ENCODE assay signal across 10 cellular contexts in the genomic region with DNA sequence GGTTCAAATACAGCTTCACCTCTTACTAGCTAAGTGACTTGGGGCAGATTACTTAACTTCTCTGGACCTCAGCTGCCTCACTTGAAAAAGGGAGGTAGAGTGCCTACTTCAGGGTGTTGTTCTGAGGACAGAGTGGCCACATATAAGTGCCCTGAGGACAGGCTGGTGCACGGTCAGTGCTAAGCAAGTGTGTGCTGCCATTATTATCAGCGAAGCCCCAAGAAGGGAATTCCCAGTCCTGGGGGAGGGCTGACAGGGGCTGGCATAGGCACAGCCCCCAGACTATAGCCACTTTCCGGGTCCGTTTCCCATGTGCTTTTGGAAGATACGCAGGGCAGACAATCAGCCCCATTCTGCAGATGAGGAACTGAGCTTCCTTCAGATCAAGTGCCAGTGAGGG. TPM values are rescaled to one million over a fixed set of nuclear protein-coding genes. Genes with fewer than 3 reads are reported as not detected.
A peak's percentile ranks its signal among the peaks of the same experiment; 100 is the strongest.
DNase-seq lines count a peak whose midpoint lies in the region; ATAC-seq and TF ChIP-seq lines count a peak whose summit lies in the region.
"Had no signal": no experiment of that assay in that cellular context is flagged by ENCODE, and none has a peak within 500 bp of the region (broad histone marks: within the 10 kb centered on the region; RNA-seq: fewer than 3 reads in every experiment).

No MANE protein-coding gene starts in this region.

- no peaks in the 10 kb centered on the region for H3K9me3 ChIP-seq in CD8-positive, alpha-beta T cell (ENCODE audit: low read length)
- H3K9me3 ChIP-seq in WERI-Rb-1 (ENCODE audit: severe bottlenecking), result no peaks in the 10 kb centered on the region
- H3K9me3 ChIP-seq in gastroesophageal sphincter, result no peaks in the 10 kb centered on the region
- no peaks in the 10 kb centered on the region for H3K9me3 ChIP-seq in gastrocnemius medialis

- in situ Hi-C loops in gastrocnemius medialis (cut with MboI; ENCODE audit: low sequenced_read_pairs in 4 of 4), result loop anchor here in 1 of 4 donors (5.0 kb wide), 1 partner anchor 35 kb away; no protein-coding TSS in a partner anchor

- H3K27me3 ChIP-seq in CD8-positive, alpha-beta T cell (ENCODE audit: insufficient read depth, low read length), result no peaks in the 10 kb centered on the region
- no peaks in the 10 kb centered on the region for H3K27me3 ChIP-seq in WERI-Rb-1 (ENCODE audit: insufficient read depth, low read depth, severe bottlenecking)
- H3K27me3 ChIP-seq in gastroesophageal sphincter, result no peaks in the 10 kb centered on the region
- H3K27me3 ChIP-seq in gastrocnemius medialis, result no peaks in the 10 kb centered on the region

- H3K4me1 ChIP-seq in CD8-positive, alpha-beta T cell (ENCODE audit: insufficient read depth, low read length), result peaks cover 36% of the 10 kb centered on the region
- H3K4me1 ChIP-seq in gastroesophageal sphincter (peaks cover 4 to 87% (median 36%) of the 10 kb centered on the region in 3 donors), gastrocnemius medialis (peaks cover 57 to 74% of the 10 kb centered on the region in 2 donors)

- intact Hi-C loops in CD8-positive, alpha-beta T cell (cut with DNase I, micrococcal nuclease), result no loop called here
- intact Hi-C loops in gastrocnemius medialis (cut with DNase I; ENCODE audit: low total_unique reads), result loop anchor here (2.0 kb wide), 1 partner anchor 32 kb away; a partner anchor contains a TSS

- no peaks in the 10 kb centered on the region for H3K27me3 Mint-ChIP-seq in CD8-positive, alpha-beta T cell (ENCODE audit: low read depth)
- H3K27me3 Mint-ChIP-seq: stimulated activated memory B cell treated with anti-CD40 and anti-IgM and Interleukin-4, amounts not matched to agents 10 μg/mL and 1 μg/mL and 100 μg/mL, for 72 hours had no signal

- H3K27ac Mint-ChIP-seq in CD8-positive, alpha-beta T cell, result peak overlapping the region; percentile 99

- peak overlapping the region; percentile 99 for H3K4me3 Mint-ChIP-seq in CD8-positive, alpha-beta T cell

- no peak for DNase-seq in CD8-positive, alpha-beta T cell
- DNase-seq in WERI-Rb-1 (no peak), gastrocnemius medialis (no peak), AG08395 (ENCODE audit: low spot score) (no peak), NOMO-1 treated with DMSO at 0.1 percent for 48 hours (lab: John Stamatoyannopoulos, UW; ENCODE audit: unreplicated experiment) (no peak), GM03348 (ENCODE audit: low spot score) (no peak)

- no CpG with 5 or more reads among the region's 5 CpGs for WGBS in gastroesophageal sphincter (ENCODE audit: low coverage in 1 of 2), 2 donors

- no peak for ATAC-seq in CD8-positive, alpha-beta T cell
- ATAC-seq in gastroesophageal sphincter, result no peak
- no peak for ATAC-seq in gastrocnemius medialis
- ATAC-seq in HG03196 (IDR thresholded peaks at IDR 0.05; ENCODE audit: unreplicated experiment), result no peak
- ATAC-seq: stimulated activated memory B cell treated with anti-CD40 and anti-IgM and Interleukin-4, amounts not matched to agents 10 μg/mL and 1 μg/mL and 100 μg/mL, for 72 hours had no signal

- no peak for TF ChIP-seq CTCF in CD8-positive, alpha-beta T cell (IDR thresholded peaks at IDR 0.05)
- TF ChIP-seq CTCF in WERI-Rb-1 (IDR thresholded peaks at IDR 0.05; ENCODE audit: low read depth, low read length) (no peak), gastroesophageal sphincter (IDR thresholded peaks at IDR 0.05) (no peak), gastrocnemius medialis (IDR thresholded peaks at IDR 0.05 in 4 of 5, conservative IDR thresholded peaks at IDR 0.05 in 1 of 5) (no peak)

- H3K4me3 ChIP-seq in CD8-positive, alpha-beta T cell (ENCODE audit: low read depth, low read length), result peak overlapping the region; percentile 68
- no peak overlapping the region for H3K4me3 ChIP-seq in WERI-Rb-1 (ENCODE audit: low read depth, low read length)
- H3K4me3 ChIP-seq in gastroesophageal sphincter, result peak overlapping the region; percentile 96 to 100
- H3K4me3 ChIP-seq in gastrocnemius medialis, result peak overlapping the region; percentile 80 to 99 (median 92)

- peaks cover 32% of the 10 kb centered on the region for H3K36me3 Mint-ChIP-seq in CD8-positive, alpha-beta T cell

- H3K36me3 ChIP-seq in CD8-positive, alpha-beta T cell (ENCODE audit: insufficient read depth, low read length), result peaks cover 4% of the 10 kb centered on the region
- H3K36me3 ChIP-seq in WERI-Rb-1 (no peaks in the 10 kb centered on the region), gastroesophageal sphincter (no peaks in the 10 kb centered on the region), gastrocnemius medialis (no peaks in the 10 kb centered on the region)

- POLR2A ChIA-PET in CD8-positive, alpha-beta T cell (lab: Charles Lee), result interaction anchor here (2.1 to 5.8 kb wide), 4 partner anchors 8 to 40 kb away, joined by 5 to 68 read pairs (median 12); a partner anchor contains a TSS

- peaks cover 66% of the 10 kb centered on the region for H3K4me1 Mint-ChIP-seq in CD8-positive, alpha-beta T cell (ENCODE audit: low read depth)

- peak overlapping the region; percentile 67 for H3K27ac ChIP-seq in CD8-positive, alpha-beta T cell (ENCODE audit: low read depth, low read length)
- H3K27ac ChIP-seq in WERI-Rb-1 (peak overlapping the region; percentile 97; the same call in 1 of the 2 replicates), gastroesophageal sphincter (peak overlapping the region; percentile 99 to 100 (median 100)), gastrocnemius medialis (peak overlapping the region; percentile 97 to 100 (median 100))

- no peaks in the 10 kb centered on the region for H3K9me3 Mint-ChIP-seq in CD8-positive, alpha-beta T cell
- H3K9me3 Mint-ChIP-seq: stimulated activated memory B cell treated with anti-CD40 and anti-IgM and Interleukin-4, amounts not matched to agents 10 μg/mL and 1 μg/mL and 100 μg/mL, for 72 hours had no signal

- TF ChIP-seq POLR2A in gastroesophageal sphincter (IDR thresholded peaks at IDR 0.05) (no peak), gastrocnemius medialis (IDR thresholded peaks at IDR 0.05) (no peak)

- TF ChIP-seq EP300 in gastroesophageal sphincter (IDR thresholded peaks at IDR 0.05), result no peak

- CTCF ChIA-PET in CD8-positive, alpha-beta T cell (lab: Charles Lee), result interaction anchor here (0.6 to 2.6 kb wide), 6 partner anchors 13 to 121 kb away, joined by 3 to 27 read pairs (median 4); a partner anchor contains a TSS

RNA-seq across cellular contexts. Expression of a gene that starts 2.5 kb away (rescaled TPM):
- 10 to 100 TPM; 61.6 to 62.7 TPM for total RNA-seq in CD8-positive, alpha-beta T cell
- total RNA-seq in gastroesophageal sphincter (100 to 1,000 TPM in 1 of 4 donors, 10 to 100 TPM in 3; 68.4 to 115 (median 80.2) TPM), gastrocnemius medialis (10 to 100 TPM; 24.2 to 43.1 (median 31.2) TPM)

RNA-seq across cellular contexts. Expression of a gene that starts 4.3 kb away (rescaled TPM):
- not detected for total RNA-seq in CD8-positive, alpha-beta T cell
- total RNA-seq in gastroesophageal sphincter, result not detected
- total RNA-seq in gastrocnemius medialis, result not detected
- total RNA-seq: epithelial cell of proximal tubule had no signal

RNA-seq across cellular contexts. Expression of a gene that starts 7.2 kb away (rescaled TPM):
- total RNA-seq in CD8-positive, alpha-beta T cell, result 100 to 1,000 TPM; 508 to 546 TPM
- total RNA-seq in gastroesophageal sphincter, result 10 to 100 TPM; 41.0 to 55.3 (median 47.3) TPM
- 10 to 100 TPM; 20.3 to 56.9 (median 39.3) TPM for total RNA-seq in gastrocnemius medialis

RNA-seq across cellular contexts. Expression of a gene that starts 32.1 kb away (rescaled TPM):
- 1 to 10 TPM; 3.0 to 4.5 TPM for total RNA-seq in CD8-positive, alpha-beta T cell
- total RNA-seq in gastroesophageal sphincter (10 to 100 TPM in 1 of 4 donors, 1 to 10 TPM in 3; 4.7 to 12.1 (median 8.1) TPM), gastrocnemius medialis (100 to 1,000 TPM in 2 of 4 donors, 10 to 100 TPM in 2; 82.3 to 202 (median 101) TPM)

RNA-seq across cellular contexts. Expression of a gene that starts 37.6 kb away (rescaled TPM):
- total RNA-seq in CD8-positive, alpha-beta T cell, result 1 to 10 TPM; 1.7 TPM
- total RNA-seq in gastroesophageal sphincter (1 to 10 TPM in 1 of 4 donors, under 1 TPM in 2, not detected in 1; 0.13 to 1.0 (median 0.42) TPM), gastrocnemius medialis (1 to 10 TPM; 1.2 to 7.4 (median 4.1) TPM)

Comparison
In these comparisons a context has a peak if more than half of its experiments do, and no peak if none do; other contexts are left out.
1. RNA of a gene that starts 7.2 kb away (total RNA-seq): 508 to 546 TPM in CD8-positive, alpha-beta T cell; 41.0 to 55.3 TPM in gastroesophageal sphincter and 20.3 to 56.9 TPM in gastrocnemius medialis; every median in the first group is over 4 times any median in the second.
2. Peak in every context shown above with its lines, with median percentiles within 50 percentile points of each other: H3K27ac ChIP-seq.